In genomic region chr10:97292097-97292861, GRCh38 we compare ENCODE assay signal across 8 cellular contexts. TPM values are rescaled to one million over a fixed set of nuclear protein-coding genes. Genes with fewer than 3 reads are reported as not detected.
DNase-seq lines count a peak whose midpoint lies in the region; ATAC-seq and TF ChIP-seq lines count a peak whose summit lies in the region.

TSS of gene ARHGAP19 (minus strand) at chr10:97292637. CDS start at chr10:97292627, 10 bp downstream.

- H3K4me1 ChIP-seq in GM23338 (ENCODE audit: insufficient read depth): peaks cover 6% of the 10 kb centered on the region; the same call in 1 of the 2 replicates

- peak in 1 of 2 experiments; percentile 6; a peak in 1 of 4 replicates for TF ChIP-seq CTCF in GM23338 (conservative IDR thresholded peaks at IDR 0.05; ENCODE audit: low read depth in 2 of 2)

- ATAC-seq in GM23338 (peak; percentile 95), naive B cell (ENCODE audit: low read depth in 2 of 2) (peak; percentile 99)
- peak; percentile 100 for ATAC-seq in stimulated activated memory B cell treated with anti-CD40 and anti-IgM and Interleukin-4, amounts not matched to agents 10 μg/mL and 1 μg/mL and 100 μg/mL, for 72 hours

- no peaks in the 10 kb centered on the region for H3K9me2 ChIP-seq in GM23338 (ENCODE audit: insufficient read depth)

- peak within 1 kb of the TSS; percentile 85; the same call in 1 of the 2 replicates for H2AFZ ChIP-seq in GM23338

- H3K4me1 Mint-ChIP-seq in GM23338 (peaks cover 17% of the 10 kb centered on the region), naive B cell (peaks cover 12 to 27% (median 26%) of the 10 kb centered on the region in 3 donors)
- peaks cover 26% of the 10 kb centered on the region for H3K4me1 Mint-ChIP-seq in stimulated activated memory B cell treated with anti-CD40 and anti-IgM and Interleukin-4, amounts not matched to agents 10 μg/mL and 1 μg/mL and 100 μg/mL, for 72 hours

- H3K27ac Mint-ChIP-seq in GM23338 (peak within 1 kb of the TSS; percentile 94), naive B cell (peak within 1 kb of the TSS; percentile 79 to 98 (median 86))
- peak within 1 kb of the TSS; percentile 83 for H3K27ac Mint-ChIP-seq in stimulated activated memory B cell treated with anti-CD40 and anti-IgM and Interleukin-4, amounts not matched to agents 10 μg/mL and 1 μg/mL and 100 μg/mL, for 72 hours

- peaks cover 11% of the 10 kb centered on the region for H3F3A ChIP-seq in GM23338 (replicated peaks; ENCODE audit: low read depth)

- H3K36me3 Mint-ChIP-seq in GM23338 (ENCODE audit: low read depth): peaks cover 13% of the 10 kb centered on the region
- H3K36me3 Mint-ChIP-seq in naive B cell: no peaks in the 10 kb centered on the region
- H3K36me3 Mint-ChIP-seq in stimulated activated memory B cell treated with anti-CD40 and anti-IgM and Interleukin-4, amounts not matched to agents 10 μg/mL and 1 μg/mL and 100 μg/mL, for 72 hours: no peaks in the 10 kb centered on the region

- DNase-seq in EL (peak; percentile 99), GM23338 (ENCODE audit: low spot score) (peak; percentile 99), LHCN-M2 (ENCODE audit: low read depth) (peak; percentile 99), RPMI8226 (peak; percentile 95), fibroblast of gingiva (ENCODE audit: low read depth) (peak; percentile 98), naive B cell (peak; percentile 94)
- DNase-seq in activated T-helper 1 cell treated with anti-CD3 and anti-CD28 coated beads, Interleukin-2, amount 50 U/mL, for 16 hours (ENCODE audit: low read depth in 1 of 2, low spot score in 1 of 2): peak; percentile 76 to 84

- peaks cover 38% of the 10 kb centered on the region for H3K79me2 ChIP-seq in GM23338 (replicated peaks; ENCODE audit: insufficient read depth)

- H3K27me3 ChIP-seq in GM23338 (ENCODE audit: insufficient read depth): no peaks in the 10 kb centered on the region

- H3K4me3 ChIP-seq in GM23338: peak within 1 kb of the TSS; percentile 77

- peak within 1 kb of the TSS; percentile 85 for H3K4me2 ChIP-seq in GM23338

- no peaks in the 10 kb centered on the region for H4K20me1 ChIP-seq in GM23338 (replicated peaks; ENCODE audit: insufficient read depth)

- H3K36me3 ChIP-seq in GM23338 (ENCODE audit: insufficient read depth): no peaks in the 10 kb centered on the region; the same call in 1 of the 2 replicates

- peak within 1 kb of the TSS; percentile 84 for H3K27ac ChIP-seq in GM23338 (ENCODE audit: low read depth)

- H3K27me3 Mint-ChIP-seq in GM23338 (ENCODE audit: insufficient read depth, low read depth, poor library complexity): peaks cover 5% of the 10 kb centered on the region
- H3K27me3 Mint-ChIP-seq in naive B cell: peaks cover 0 to 7% (median 0%) of the 10 kb centered on the region in 3 donors
- peaks cover 9% of the 10 kb centered on the region for H3K27me3 Mint-ChIP-seq in stimulated activated memory B cell treated with anti-CD40 and anti-IgM and Interleukin-4, amounts not matched to agents 10 μg/mL and 1 μg/mL and 100 μg/mL, for 72 hours

- peak within 1 kb of the TSS; percentile 91 for H3K4me3 Mint-ChIP-seq in GM23338
- H3K4me3 Mint-ChIP-seq in naive B cell: peak within 1 kb of the TSS; percentile 88 to 99 (median 92)
- H3K4me3 Mint-ChIP-seq in stimulated activated memory B cell treated with anti-CD40 and anti-IgM and Interleukin-4, amounts not matched to agents 10 μg/mL and 1 μg/mL and 100 μg/mL, for 72 hours: peak within 1 kb of the TSS; percentile 83

- H3K9me3 Mint-ChIP-seq in GM23338 (no peaks in the 10 kb centered on the region; the same call in 2 of the 3 replicates), naive B cell (no peaks in the 10 kb centered on the region)
- H3K9me3 Mint-ChIP-seq in stimulated activated memory B cell treated with anti-CD40 and anti-IgM and Interleukin-4, amounts not matched to agents 10 μg/mL and 1 μg/mL and 100 μg/mL, for 72 hours: no peaks in the 10 kb centered on the region

TF ChIP-seq in GM23338, 12 proteins besides CTCF, POLR2A, EP300 and RAD21:
- TF ChIP-seq POLR2AphosphoS5 (IDR thresholded peaks at IDR 0.05; ENCODE audit: low read depth): peak; percentile 81
- peak; percentile 71 for TF ChIP-seq CREB1 (CRISPR knock-in tag; IDR thresholded peaks at IDR 0.05; ENCODE audit: low read depth)
- no peak; the same call in 1 of the 2 replicates for TF ChIP-seq ETS1 (IDR thresholded peaks at IDR 0.05)

RNA-seq across cellular contexts. Expression of gene ARHGAP19, which starts in this region (rescaled TPM):
- total RNA-seq in GM23338 (2014; rRNA removed; shearing (Covaris generic)): 35.9 and 38.8 TPM in 2 replicates
- 7.6 and 11.5 TPM in 2 replicates for polyA plus RNA-seq in GM23338 (2016; fragmentation: Nextera tagmentation; extraction: Ambion mirVana)
- total RNA-seq in LHCN-M2 (2014; rRNA removed): 10.3 and 13.5 TPM in 2 replicates
- polyA plus RNA-seq in LHCN-M2 (2012): 3.5 TPM
- polyA plus RNA-seq in naive B cell (ENCODE audit: low read depth in 6 of 6): 10 to 100 TPM in 3 of 6 donors, 1 to 10 TPM in 3; 6.2 to 19.3 (median 9.4) TPM

Comparison
In these comparisons a context has a peak if more than half of its experiments do, and no peak if none do; other contexts are left out.
1. Peak in every context shown above with its lines: DNase-seq, ATAC-seq, H3K4me3 ChIP-seq and H3K27ac ChIP-seq.